ENCODE assay signal across 2 cellular contexts in the genomic region with DNA sequence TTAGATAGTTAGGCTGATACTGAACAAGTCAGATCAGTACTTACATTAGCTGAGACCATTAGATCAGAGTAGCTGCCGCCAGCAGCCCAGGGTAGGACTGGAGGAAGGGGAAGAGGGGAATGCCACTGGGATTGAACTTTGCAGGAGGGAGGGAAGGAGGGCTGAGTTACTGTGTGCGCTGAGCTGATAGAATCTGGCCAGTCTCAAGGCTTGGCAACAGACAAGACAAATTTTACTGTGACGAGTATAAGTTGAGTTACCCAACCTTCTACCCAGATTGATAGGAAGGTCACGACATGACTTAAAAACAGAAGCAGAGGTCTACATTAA.
TF ChIP-seq lines count a peak whose summit lies in the region.

No MANE protein-coding gene starts in this region.

TF ChIP-seq in GM23338, 12 proteins besides CTCF, POLR2A, EP300 and RAD21 (continued from another document):
- no peak for TF ChIP-seq ZNF114 (CRISPR knock-in tag; IDR thresholded peaks at IDR 0.05)
- TF ChIP-seq CREB1 (CRISPR knock-in tag; IDR thresholded peaks at IDR 0.05; ENCODE audit: low read depth): no peak
- TF ChIP-seq, protein P1, sequence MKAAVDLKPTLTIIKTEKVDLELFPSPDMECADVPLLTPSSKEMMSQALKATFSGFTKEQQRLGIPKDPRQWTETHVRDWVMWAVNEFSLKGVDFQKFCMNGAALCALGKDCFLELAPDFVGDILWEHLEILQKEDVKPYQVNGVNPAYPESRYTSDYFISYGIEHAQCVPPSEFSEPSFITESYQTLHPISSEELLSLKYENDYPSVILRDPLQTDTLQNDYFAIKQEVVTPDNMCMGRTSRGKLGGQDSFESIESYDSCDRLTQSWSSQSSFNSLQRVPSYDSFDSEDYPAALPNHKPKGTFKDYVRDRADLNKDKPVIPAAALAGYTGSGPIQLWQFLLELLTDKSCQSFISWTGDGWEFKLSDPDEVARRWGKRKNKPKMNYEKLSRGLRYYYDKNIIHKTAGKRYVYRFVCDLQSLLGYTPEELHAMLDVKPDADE (IDR thresholded peaks at IDR 0.05): no peak

TF ChIP-seq in WTC11, 78 proteins besides CTCF, POLR2A, EP300 and RAD21 (continued from another document):
- TF ChIP-seq, protein P2, sequence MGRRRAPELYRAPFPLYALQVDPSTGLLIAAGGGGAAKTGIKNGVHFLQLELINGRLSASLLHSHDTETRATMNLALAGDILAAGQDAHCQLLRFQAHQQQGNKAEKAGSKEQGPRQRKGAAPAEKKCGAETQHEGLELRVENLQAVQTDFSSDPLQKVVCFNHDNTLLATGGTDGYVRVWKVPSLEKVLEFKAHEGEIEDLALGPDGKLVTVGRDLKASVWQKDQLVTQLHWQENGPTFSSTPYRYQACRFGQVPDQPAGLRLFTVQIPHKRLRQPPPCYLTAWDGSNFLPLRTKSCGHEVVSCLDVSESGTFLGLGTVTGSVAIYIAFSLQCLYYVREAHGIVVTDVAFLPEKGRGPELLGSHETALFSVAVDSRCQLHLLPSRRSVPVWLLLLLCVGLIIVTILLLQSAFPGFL (CRISPR knock-in tag; IDR thresholded peaks at IDR 0.05; ENCODE audit: borderline replicate concordance): no peak
- TF ChIP-seq, protein P3, sequence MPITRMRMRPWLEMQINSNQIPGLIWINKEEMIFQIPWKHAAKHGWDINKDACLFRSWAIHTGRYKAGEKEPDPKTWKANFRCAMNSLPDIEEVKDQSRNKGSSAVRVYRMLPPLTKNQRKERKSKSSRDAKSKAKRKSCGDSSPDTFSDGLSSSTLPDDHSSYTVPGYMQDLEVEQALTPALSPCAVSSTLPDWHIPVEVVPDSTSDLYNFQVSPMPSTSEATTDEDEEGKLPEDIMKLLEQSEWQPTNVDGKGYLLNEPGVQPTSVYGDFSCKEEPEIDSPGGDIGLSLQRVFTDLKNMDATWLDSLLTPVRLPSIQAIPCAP (CRISPR knock-in tag; IDR thresholded peaks at IDR 0.05): no peak
- TF ChIP-seq, protein P4, sequence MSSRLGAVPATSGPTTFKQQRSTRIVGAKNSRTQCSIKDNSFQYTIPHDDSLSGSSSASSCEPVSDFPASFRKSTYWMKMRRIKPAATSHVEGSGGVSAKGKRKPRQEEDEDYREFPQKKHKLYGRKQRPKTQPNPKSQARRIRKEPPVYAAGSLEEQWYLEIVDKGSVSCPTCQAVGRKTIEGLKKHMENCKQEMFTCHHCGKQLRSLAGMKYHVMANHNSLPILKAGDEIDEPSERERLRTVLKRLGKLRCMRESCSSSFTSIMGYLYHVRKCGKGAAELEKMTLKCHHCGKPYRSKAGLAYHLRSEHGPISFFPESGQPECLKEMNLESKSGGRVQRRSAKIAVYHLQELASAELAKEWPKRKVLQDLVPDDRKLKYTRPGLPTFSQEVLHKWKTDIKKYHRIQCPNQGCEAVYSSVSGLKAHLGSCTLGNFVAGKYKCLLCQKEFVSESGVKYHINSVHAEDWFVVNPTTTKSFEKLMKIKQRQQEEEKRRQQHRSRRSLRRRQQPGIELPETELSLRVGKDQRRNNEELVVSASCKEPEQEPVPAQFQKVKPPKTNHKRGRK (CRISPR knock-in tag; IDR thresholded peaks at IDR 0.05; ENCODE audit: borderline replicate concordance): no peak
- no peak for TF ChIP-seq ZNF416 (CRISPR knock-in tag; IDR thresholded peaks at IDR 0.05)
- no peak for TF ChIP-seq ZNF263 (CRISPR knock-in tag; IDR thresholded peaks at IDR 0.05; ENCODE audit: low read depth)
- no peak for TF ChIP-seq TCF7 (CRISPR knock-in tag; IDR thresholded peaks at IDR 0.05; ENCODE audit: low read depth)
- TF ChIP-seq CREB1 (CRISPR knock-in tag; IDR thresholded peaks at IDR 0.05): no peak
- TF ChIP-seq OVOL2 (CRISPR knock-in tag; IDR thresholded peaks at IDR 0.05; ENCODE audit: borderline replicate concordance): no peak
- TF ChIP-seq, protein P5, sequence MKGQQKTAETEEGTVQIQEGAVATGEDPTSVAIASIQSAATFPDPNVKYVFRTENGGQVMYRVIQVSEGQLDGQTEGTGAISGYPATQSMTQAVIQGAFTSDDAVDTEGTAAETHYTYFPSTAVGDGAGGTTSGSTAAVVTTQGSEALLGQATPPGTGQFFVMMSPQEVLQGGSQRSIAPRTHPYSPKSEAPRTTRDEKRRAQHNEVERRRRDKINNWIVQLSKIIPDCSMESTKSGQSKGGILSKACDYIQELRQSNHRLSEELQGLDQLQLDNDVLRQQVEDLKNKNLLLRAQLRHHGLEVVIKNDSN (CRISPR knock-in tag; IDR thresholded peaks at IDR 0.05): no peak
- no peak for TF ChIP-seq GABPB1 (CRISPR knock-in tag; IDR thresholded peaks at IDR 0.05)
- TF ChIP-seq, protein P6, sequence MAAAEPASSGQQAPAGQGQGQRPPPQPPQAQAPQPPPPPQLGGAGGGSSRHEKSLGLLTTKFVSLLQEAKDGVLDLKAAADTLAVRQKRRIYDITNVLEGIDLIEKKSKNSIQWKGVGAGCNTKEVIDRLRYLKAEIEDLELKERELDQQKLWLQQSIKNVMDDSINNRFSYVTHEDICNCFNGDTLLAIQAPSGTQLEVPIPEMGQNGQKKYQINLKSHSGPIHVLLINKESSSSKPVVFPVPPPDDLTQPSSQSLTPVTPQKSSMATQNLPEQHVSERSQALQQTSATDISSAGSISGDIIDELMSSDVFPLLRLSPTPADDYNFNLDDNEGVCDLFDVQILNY (CRISPR knock-in tag; IDR thresholded peaks at IDR 0.05): no peak
- no peak for TF ChIP-seq FOXK1 (CRISPR knock-in tag; IDR thresholded peaks at IDR 0.05)
